In the genomic region with DNA sequence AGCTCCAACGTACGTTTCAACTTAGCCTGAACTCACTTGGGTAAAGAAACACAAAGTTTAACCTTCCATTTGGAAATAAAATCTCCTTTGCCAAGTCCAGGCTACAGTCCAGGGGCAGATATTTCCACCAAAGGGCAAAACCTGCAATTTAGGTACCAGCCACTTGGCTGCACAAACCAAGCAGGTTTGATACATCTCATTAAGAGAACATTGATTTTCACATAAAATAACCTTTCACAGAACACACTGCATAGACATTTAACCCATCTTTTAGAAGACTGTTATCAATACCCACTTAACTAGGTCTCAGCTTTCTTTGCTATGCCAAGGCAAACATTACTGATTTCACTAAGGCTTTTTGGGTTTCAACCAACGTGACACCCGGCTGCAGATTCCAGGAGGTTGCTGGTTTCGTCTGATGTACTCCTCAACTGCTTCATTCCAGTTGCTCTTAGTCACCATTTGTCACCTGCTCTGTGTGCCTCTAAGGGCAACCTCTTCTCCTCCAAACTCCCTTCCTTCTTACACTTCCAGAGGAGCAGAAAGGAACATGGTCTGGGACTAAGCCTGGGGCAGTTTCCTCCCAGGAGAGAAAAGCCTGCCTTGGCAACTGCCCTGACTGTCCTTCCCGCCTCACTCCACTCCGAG, we compare ENCODE assay signal across 11 cellular contexts.
A peak's percentile ranks its signal among the peaks of the same experiment; 100 is the strongest.
DNase-seq lines count a peak whose midpoint lies in the region; ATAC-seq and TF ChIP-seq lines count a peak whose summit lies in the region.
"Had no signal": no experiment of that assay in that cellular context is flagged by ENCODE, and none has a peak within 500 bp of the region (broad histone marks: within the 10 kb centered on the region; RNA-seq: fewer than 3 reads in every experiment).

No MANE protein-coding gene starts in this region.

- TF ChIP-seq CTCF in left ventricle myocardium inferior (IDR thresholded peaks at IDR 0.05; ENCODE audit: borderline replicate concordance) (no peak), ascending aorta (IDR thresholded peaks at IDR 0.05) (no peak)

- H3K4me1 Mint-ChIP-seq in stimulated activated memory B cell treated with anti-CD40 and anti-IgM and Interleukin-4, amounts not matched to agents 10 μg/mL and 1 μg/mL and 100 μg/mL, for 72 hours, result no peaks in the 10 kb centered on the region
- H3K4me1 Mint-ChIP-seq: activated CD8-positive, alpha-beta memory T cell treated with anti-CD3 and anti-CD28 coated beads, Interleukin-2, amount 10 ng/mL, durations not matched to agents 7 days and 5 days; B cell had no signal

- H3K4me3 Mint-ChIP-seq in stimulated activated memory B cell treated with anti-CD40 and anti-IgM and Interleukin-4, amounts not matched to agents 10 μg/mL and 1 μg/mL and 100 μg/mL, for 72 hours, result no peak overlapping the region
- H3K4me3 Mint-ChIP-seq: activated CD8-positive, alpha-beta memory T cell treated with anti-CD3 and anti-CD28 coated beads, Interleukin-2, amount 10 ng/mL, durations not matched to agents 7 days and 5 days; B cell had no signal

- H3K36me3 ChIP-seq in left ventricle myocardium inferior (no peaks in the 10 kb centered on the region), ascending aorta (no peaks in the 10 kb centered on the region), aorta (ENCODE audit: control insufficient read depth in 1 of 2, insufficient read depth in 2 of 2, low read length in 1 of 2) (no peaks in the 10 kb centered on the region)

- peaks cover 18% of the 10 kb centered on the region for H3K4me1 ChIP-seq in left ventricle myocardium inferior
- H3K4me1 ChIP-seq in ascending aorta, result peaks cover 0 to 19% of the 10 kb centered on the region in 2 donors
- H3K4me1 ChIP-seq in aorta (ENCODE audit: control insufficient read depth in 1 of 2, insufficient read depth in 2 of 2, low read length in 2 of 2), result peaks cover 0 to 3% of the 10 kb centered on the region in 2 donors

- intact Hi-C loops in Right ventricle myocardium inferior (cut with DNase I) (no loop called here), left ventricle myocardium inferior (cut with micrococcal nuclease) (no loop called here), ascending aorta (cut with DNase I) (no loop called here), aorta (cut with DNase I) (no loop called here)

- ATAC-seq in Right ventricle myocardium inferior (peak; percentile 25), aorta (ENCODE audit: low FRiP score) (peak; percentile 42)
- ATAC-seq in stimulated activated memory B cell treated with anti-CD40 and anti-IgM and Interleukin-4, amounts not matched to agents 10 μg/mL and 1 μg/mL and 100 μg/mL, for 72 hours, result no peak
- ATAC-seq: activated CD8-positive, alpha-beta memory T cell treated with anti-CD3 and anti-CD28 coated beads, Interleukin-2, amount 10 ng/mL, durations not matched to agents 7 days and 5 days had no signal

- H3K27ac ChIP-seq in left ventricle myocardium inferior (replicated peaks) (no peak overlapping the region), ascending aorta (peak overlapping the region; percentile 67), aorta (ENCODE audit: low read depth in 1 of 2, low read length in 2 of 2) (peak overlapping the region in 1 of 2 donors; percentile 39)

- 9 to 10% methylated on average over 7 of the region's 7 CpGs for WGBS in aorta, 2 donors

- no peaks in the 10 kb centered on the region for H3K9me3 ChIP-seq in left ventricle myocardium inferior (replicated peaks)
- no peaks in the 10 kb centered on the region for H3K9me3 ChIP-seq in ascending aorta
- H3K9me3 ChIP-seq in aorta (ENCODE audit: control insufficient read depth, low read length), result no peaks in the 10 kb centered on the region

- H3K9me3 Mint-ChIP-seq in stimulated activated memory B cell treated with anti-CD40 and anti-IgM and Interleukin-4, amounts not matched to agents 10 μg/mL and 1 μg/mL and 100 μg/mL, for 72 hours, result no peaks in the 10 kb centered on the region

- H3K27ac Mint-ChIP-seq in stimulated activated memory B cell treated with anti-CD40 and anti-IgM and Interleukin-4, amounts not matched to agents 10 μg/mL and 1 μg/mL and 100 μg/mL, for 72 hours, result no peak overlapping the region
- H3K27ac Mint-ChIP-seq: activated CD8-positive, alpha-beta memory T cell treated with anti-CD3 and anti-CD28 coated beads, Interleukin-2, amount 10 ng/mL, durations not matched to agents 7 days and 5 days; B cell had no signal

- H3K27me3 Mint-ChIP-seq in stimulated activated memory B cell treated with anti-CD40 and anti-IgM and Interleukin-4, amounts not matched to agents 10 μg/mL and 1 μg/mL and 100 μg/mL, for 72 hours, result no peaks in the 10 kb centered on the region

- DNase-seq in Right ventricle myocardium inferior (ENCODE audit: missing footprints), result no peak
- DNase-seq in left ventricle myocardium inferior, result no peak
- no peak for DNase-seq in ascending aorta (ENCODE audit: low spot score in 2 of 2)
- peak; percentile 93 for DNase-seq in islet precursor cell
- DNase-seq in aorta, result peak in 1 of 2 donors; percentile 52
- no peak for DNase-seq in NCI-H1694 (lab: John Stamatoyannopoulos, UW)
- DNase-seq in activated CD4-positive, alpha-beta T cell treated with anti-CD3 and anti-CD28 coated beads for 4 hours, result no peak
- DNase-seq: activated CD8-positive, alpha-beta memory T cell treated with anti-CD3 and anti-CD28 coated beads, Interleukin-2, amount 10 ng/mL, durations not matched to agents 7 days and 5 days had no signal

- no peak overlapping the region for H3K4me3 ChIP-seq in left ventricle myocardium inferior
- no peak overlapping the region for H3K4me3 ChIP-seq in ascending aorta
- no peak overlapping the region for H3K4me3 ChIP-seq in aorta (ENCODE audit: low read length in 2 of 2)
- H3K4me3 ChIP-seq: skin epidermis had no signal

- H3K27me3 ChIP-seq in left ventricle myocardium inferior (ENCODE audit: low read depth) (no peaks in the 10 kb centered on the region), ascending aorta (no peaks in the 10 kb centered on the region), aorta (ENCODE audit: control insufficient read depth in 1 of 2, insufficient read depth in 2 of 2, low read length in 1 of 2) (no peaks in the 10 kb centered on the region)

- H3K36me3 Mint-ChIP-seq in stimulated activated memory B cell treated with anti-CD40 and anti-IgM and Interleukin-4, amounts not matched to agents 10 μg/mL and 1 μg/mL and 100 μg/mL, for 72 hours, result no peaks in the 10 kb centered on the region
- H3K36me3 Mint-ChIP-seq: activated CD8-positive, alpha-beta memory T cell treated with anti-CD3 and anti-CD28 coated beads, Interleukin-2, amount 10 ng/mL, durations not matched to agents 7 days and 5 days had no signal
